1 cellular context compared by ENCODE assay signal in the genomic region with DNA sequence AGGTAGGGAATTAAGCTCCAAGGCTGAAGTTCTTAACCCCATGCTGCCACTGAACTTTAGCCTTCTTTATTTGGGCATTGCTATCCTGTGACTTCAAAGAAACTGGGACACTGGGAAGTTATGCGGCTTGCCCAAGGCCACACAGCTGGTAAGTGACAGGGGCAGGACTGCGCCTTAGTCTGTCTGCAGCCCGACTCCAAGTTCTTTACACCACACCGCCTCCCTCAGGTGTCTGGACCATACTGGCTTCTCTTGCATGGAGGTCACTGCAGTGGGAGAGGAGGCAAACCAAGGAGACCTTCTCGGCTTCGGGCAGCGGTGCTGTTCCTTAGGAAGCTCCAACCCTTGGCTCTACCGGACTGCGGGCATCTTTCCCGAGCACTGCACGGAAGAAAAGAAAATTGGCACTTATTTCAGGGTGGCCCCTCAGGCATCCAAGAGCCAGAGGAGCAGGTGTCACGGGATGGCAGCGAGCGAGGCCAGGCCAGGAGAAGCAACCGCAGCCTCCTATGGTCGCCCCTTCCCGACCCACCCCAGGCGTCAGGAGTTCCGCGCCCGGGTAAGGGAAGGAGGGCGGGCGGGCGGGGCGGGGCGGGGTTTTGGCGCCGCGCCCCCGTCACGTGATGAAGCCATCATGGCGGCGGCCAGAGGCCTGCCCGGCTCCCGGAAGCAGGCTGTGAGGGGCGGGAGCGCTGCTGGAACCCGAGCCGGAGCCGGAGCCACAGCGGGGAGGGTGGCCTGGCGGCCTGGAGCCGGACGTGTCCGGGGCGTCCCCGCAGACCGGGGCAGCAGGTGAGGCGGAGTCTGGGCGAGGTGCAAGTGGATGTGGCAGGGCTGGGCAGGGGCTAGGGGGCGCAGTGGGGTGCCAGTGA.
TF ChIP-seq lines count a peak whose summit lies in the region.

No MANE protein-coding gene starts in this region.

TF ChIP-seq in IMR-90, 13 proteins besides CTCF, POLR2A, EP300 and RAD21:
- TF ChIP-seq MAZ (IDR thresholded peaks at IDR 0.05; ENCODE audit: borderline replicate concordance, low read depth, low read length): peak; percentile 63; the same call in 1 of the 2 replicates
- no peak for TF ChIP-seq RFX5 (IDR thresholded peaks at IDR 0.05; ENCODE audit: low read depth, low read length)
- TF ChIP-seq CHD1 (IDR thresholded peaks at IDR 0.05; ENCODE audit: low read depth, low read length): no peak
- TF ChIP-seq, protein P1, sequence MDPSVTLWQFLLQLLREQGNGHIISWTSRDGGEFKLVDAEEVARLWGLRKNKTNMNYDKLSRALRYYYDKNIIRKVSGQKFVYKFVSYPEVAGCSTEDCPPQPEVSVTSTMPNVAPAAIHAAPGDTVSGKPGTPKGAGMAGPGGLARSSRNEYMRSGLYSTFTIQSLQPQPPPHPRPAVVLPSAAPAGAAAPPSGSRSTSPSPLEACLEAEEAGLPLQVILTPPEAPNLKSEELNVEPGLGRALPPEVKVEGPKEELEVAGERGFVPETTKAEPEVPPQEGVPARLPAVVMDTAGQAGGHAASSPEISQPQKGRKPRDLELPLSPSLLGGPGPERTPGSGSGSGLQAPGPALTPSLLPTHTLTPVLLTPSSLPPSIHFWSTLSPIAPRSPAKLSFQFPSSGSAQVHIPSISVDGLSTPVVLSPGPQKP (IDR thresholded peaks at IDR 0.05; ENCODE audit: borderline replicate concordance, low read depth, low read length): no peak
- TF ChIP-seq MXI1 (IDR thresholded peaks at IDR 0.05; ENCODE audit: borderline replicate concordance, low read depth, low read length): peak; percentile 43; the same call in 1 of the 2 replicates
- no peak for TF ChIP-seq RCOR1 (IDR thresholded peaks at IDR 0.05; ENCODE audit: insufficient replicate concordance, low read length)
- TF ChIP-seq, protein P2, sequence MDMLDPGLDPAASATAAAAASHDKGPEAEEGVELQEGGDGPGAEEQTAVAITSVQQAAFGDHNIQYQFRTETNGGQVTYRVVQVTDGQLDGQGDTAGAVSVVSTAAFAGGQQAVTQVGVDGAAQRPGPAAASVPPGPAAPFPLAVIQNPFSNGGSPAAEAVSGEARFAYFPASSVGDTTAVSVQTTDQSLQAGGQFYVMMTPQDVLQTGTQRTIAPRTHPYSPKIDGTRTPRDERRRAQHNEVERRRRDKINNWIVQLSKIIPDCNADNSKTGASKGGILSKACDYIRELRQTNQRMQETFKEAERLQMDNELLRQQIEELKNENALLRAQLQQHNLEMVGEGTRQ (IDR thresholded peaks at IDR 0.05; ENCODE audit: low read depth, low read length): peak; percentile 89
- TF ChIP-seq FOS (IDR thresholded peaks at IDR 0.05; ENCODE audit: low read depth, low read length): no peak
- no peak for TF ChIP-seq NFE2L2 (IDR thresholded peaks at IDR 0.05; ENCODE audit: low read depth, low read length)
- TF ChIP-seq MAFK (IDR thresholded peaks at IDR 0.05; ENCODE audit: low read depth, low read length): no peak
- no peak for TF ChIP-seq CEBPB (IDR thresholded peaks at IDR 0.05; ENCODE audit: low read depth, low read length)
- peak; percentile 38 for TF ChIP-seq SMC3 (IDR thresholded peaks at IDR 0.05; ENCODE audit: low read depth, low read length)
- TF ChIP-seq BHLHE40 (IDR thresholded peaks at IDR 0.05; ENCODE audit: low read depth, low read length): peak; percentile 54; the same call in 1 of the 2 replicates
